2 cellular contexts compared by ENCODE assay signal in the genomic region with DNA sequence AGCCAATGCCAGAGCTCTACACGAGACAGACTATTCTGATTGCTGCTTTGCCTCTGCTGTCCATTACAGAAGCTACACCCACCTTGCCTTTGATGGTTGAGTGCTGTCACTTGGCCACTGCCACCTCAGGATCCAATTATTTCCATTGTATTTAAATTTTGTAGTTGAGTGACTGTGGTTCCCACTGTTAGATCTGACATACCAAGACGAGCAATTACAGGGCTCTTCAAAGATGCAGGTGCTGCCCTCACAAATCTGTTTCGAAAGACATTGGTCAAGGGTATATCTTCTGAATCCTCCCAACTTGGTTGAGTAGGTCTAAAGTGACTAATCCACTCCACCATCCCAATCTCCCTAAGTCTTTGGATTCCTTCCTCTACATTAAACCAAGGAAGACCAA. TPM values are rescaled to one million over a fixed set of nuclear protein-coding genes. Genes with fewer than 3 reads are reported as not detected.
"Had no signal": no experiment of that assay in that cellular context is flagged by ENCODE, and none has a peak within 500 bp of the region (broad histone marks: within the 10 kb centered on the region; RNA-seq: fewer than 3 reads in every experiment).

No MANE protein-coding gene starts in this region.

RNA-seq across cellular contexts. Expression of a gene that starts 57.4 kb away (rescaled TPM):
- polyA plus RNA-seq: IgD-negative memory B cell, K562 had no signal
